Comparison of ENCODE assay signal across 19 cellular contexts in genomic region chr11:131530411-131530810, GRCh38.
"Had no signal": no experiment of that assay in that cellular context is flagged by ENCODE, and none has a peak within 500 bp of the region (broad histone marks: within the 10 kb centered on the region; RNA-seq: fewer than 3 reads in every experiment).

No MANE protein-coding gene starts in this region.

- H3K27ac ChIP-seq: ascending aorta, esophagus squamous epithelium, left ventricle myocardium inferior had no signal

- H3K4me3 Mint-ChIP-seq: activated CD4-positive, alpha-beta T cell treated with anti-CD3 and anti-CD28 coated beads, Interleukin-2, amount 10 ng/mL, durations not matched to agents 24 days and 14 days; activated CD8-positive, alpha-beta T cell treated with anti-CD3 and anti-CD28 coated beads, Interleukin-2, amount 10 ng/mL, durations not matched to agents 7 days and 5 days; activated T-cell treated with anti-CD3 and anti-CD28 coated beads, Interleukin-2, amount 50 U/mL, for 24 hours; dendritic cell treated with granulocyte-macrophage colony-stimulating factor and Interleukin-4, amounts not matched to agents 40 ng/mL and 50 ng/mL, for 4 days; naive thymus-derived CD8-positive, alpha-beta T cell had no signal

- H3K27me3 Mint-ChIP-seq: activated CD4-positive, alpha-beta T cell treated with anti-CD3 and anti-CD28 coated beads, Interleukin-2, amount 10 ng/mL, durations not matched to agents 24 days and 14 days; activated T-cell treated with anti-CD3 and anti-CD28 coated beads, Interleukin-2, amount 50 U/mL, for 24 hours had no signal

- H3K36me3 Mint-ChIP-seq: naive thymus-derived CD8-positive, alpha-beta T cell had no signal

- H3K4me3 ChIP-seq: ascending aorta, esophagus squamous epithelium, left ventricle myocardium inferior, mucosa of descending colon, tibial nerve had no signal

- H3K36me3 ChIP-seq: ascending aorta, esophagus squamous epithelium, left ventricle myocardium inferior, tibial nerve had no signal

- ATAC-seq: activated CD8-positive, alpha-beta T cell treated with anti-CD3 and anti-CD28 coated beads, Interleukin-2, amount 10 ng/mL, durations not matched to agents 7 days and 5 days; mucosa of descending colon; naive thymus-derived CD8-positive, alpha-beta T cell had no signal

- H3K9me3 ChIP-seq: ascending aorta, esophagus squamous epithelium, left ventricle myocardium inferior, mucosa of descending colon, tibial nerve had no signal

- H3K9me3 Mint-ChIP-seq: activated CD4-positive, alpha-beta T cell treated with anti-CD3 and anti-CD28 coated beads, Interleukin-2, amount 10 ng/mL, durations not matched to agents 24 days and 14 days; activated T-cell treated with anti-CD3 and anti-CD28 coated beads, Interleukin-2, amount 50 U/mL, for 24 hours; activated T-helper 2 cell treated with anti-CD3 and anti-CD28 coated beads, Interferon-gamma antibody, Interleukin-2, Interleukin-4, amounts not matched to agents 10 μg/mL and 5 μg/mL and 100 μg/mL, durations not matched to agents 14 hours and 24 hours and 36 hours; dendritic cell treated with granulocyte-macrophage colony-stimulating factor and Interleukin-4, amounts not matched to agents 40 ng/mL and 50 ng/mL, for 4 days; naive thymus-derived CD8-positive, alpha-beta T cell had no signal

- H3K27me3 ChIP-seq: ascending aorta, tibial nerve had no signal

- H3K4me1 ChIP-seq: ascending aorta, esophagus squamous epithelium, left ventricle myocardium inferior had no signal

- DNase-seq: activated CD4-positive, alpha-beta T cell treated with anti-CD3 and anti-CD28 coated beads, Interleukin-2, amount 10 ng/mL, durations not matched to agents 24 days and 14 days; activated CD8-positive, alpha-beta T cell treated with anti-CD3 and anti-CD28 coated beads, Interleukin-2, amount 10 ng/mL, durations not matched to agents 7 days and 5 days; activated naive CD4-positive, alpha-beta T cell treated with Interleukin-2 at 50 U/mL for 16 hours; activated T-cell treated with anti-CD3 and anti-CD28 coated beads, Interleukin-2, amount 50 U/mL, for 24 hours; effector memory CD4-positive, alpha-beta T cell; esophagus squamous epithelium; kidney; left ventricle myocardium inferior; mammary epithelial cell; mucosa of descending colon; naive thymus-derived CD8-positive, alpha-beta T cell; retina; stimulated activated CD8-positive, alpha-beta memory T cell treated with anti-CD3 and anti-CD28 coated beads, Interleukin-4, amount 100 ng/mL, for 48 hours; stimulated activated naive CD4-positive, alpha-beta T cell; T1000 had no signal

- H3K4me1 Mint-ChIP-seq: activated CD4-positive, alpha-beta T cell treated with anti-CD3 and anti-CD28 coated beads, Interleukin-2, amount 10 ng/mL, durations not matched to agents 24 days and 14 days; naive thymus-derived CD8-positive, alpha-beta T cell had no signal

- H3K27ac Mint-ChIP-seq: activated CD4-positive, alpha-beta T cell treated with anti-CD3 and anti-CD28 coated beads, Interleukin-2, amount 10 ng/mL, durations not matched to agents 24 days and 14 days; activated CD8-positive, alpha-beta T cell treated with anti-CD3 and anti-CD28 coated beads, Interleukin-2, amount 10 ng/mL, durations not matched to agents 7 days and 5 days; activated T-cell treated with anti-CD3 and anti-CD28 coated beads, Interleukin-2, amount 50 U/mL, for 24 hours; activated T-helper 2 cell treated with anti-CD3 and anti-CD28 coated beads, Interferon-gamma antibody, Interleukin-2, Interleukin-4, amounts not matched to agents 10 μg/mL and 5 μg/mL and 100 μg/mL, durations not matched to agents 14 hours and 24 hours and 36 hours; dendritic cell treated with granulocyte-macrophage colony-stimulating factor and Interleukin-4, amounts not matched to agents 40 ng/mL and 50 ng/mL, for 4 days had no signal
